ENCODE assay signal across 8 cellular contexts in genomic region chr7:107661865-107662379, GRCh38. TPM values are rescaled to one million over a fixed set of nuclear protein-coding genes. Genes with fewer than 3 reads are reported as not detected.
DNase-seq lines count a peak whose midpoint lies in the region; ATAC-seq and TF ChIP-seq lines count a peak whose summit lies in the region.

No MANE protein-coding gene starts in this region.

- no peak for TF ChIP-seq POLR2A in tibial nerve (IDR thresholded peaks at IDR 0.05)

- 16 to 47% methylated on average over 4 to 15 of the region's 20 CpGs for WGBS in tibial nerve, 2 donors

- TF ChIP-seq CTCF in kidney epithelial cell (IDR thresholded peaks at IDR 0.05; ENCODE audit: insufficient read depth, low read length, poor library complexity, severe bottlenecking) (no peak), tibial nerve (IDR thresholded peaks at IDR 0.05) (no peak)

- H3K4me1 Mint-ChIP-seq in activated T-cell treated with anti-CD3 and anti-CD28 coated beads, Interleukin-2, amount 50 U/mL, for 4 hours (ENCODE audit: low read depth), result peaks cover 30% of the 10 kb centered on the region
- peaks cover 37% of the 10 kb centered on the region for H3K4me1 Mint-ChIP-seq in activated T-helper 2 cell treated with anti-CD3 and anti-CD28 coated beads, Interferon-gamma antibody, Interleukin-2, Interleukin-4, amounts not matched to agents 10 μg/mL and 5 μg/mL and 100 μg/mL, durations not matched to agents 14 hours and 24 hours and 36 hours (ENCODE audit: low read depth)

- no peak for ATAC-seq in activated T-cell treated with anti-CD3 and anti-CD28 coated beads, Interleukin-2, amount 50 U/mL, for 4 hours

- H3K4me1 ChIP-seq in tibial nerve, result peaks cover 0 to 19% (median 14%) of the 10 kb centered on the region in 4 donors

- H3K36me3 Mint-ChIP-seq in activated T-cell treated with anti-CD3 and anti-CD28 coated beads, Interleukin-2, amount 50 U/mL, for 4 hours (ENCODE audit: insufficient read depth), result no peaks in the 10 kb centered on the region
- no peaks in the 10 kb centered on the region for H3K36me3 Mint-ChIP-seq in activated T-helper 2 cell treated with anti-CD3 and anti-CD28 coated beads, Interferon-gamma antibody, Interleukin-2, Interleukin-4, amounts not matched to agents 10 μg/mL and 5 μg/mL and 100 μg/mL, durations not matched to agents 14 hours and 24 hours and 36 hours (ENCODE audit: low read depth)

- H3K27me3 ChIP-seq in kidney epithelial cell (ENCODE audit: control insufficient read depth, insufficient read depth, low read length) (peaks cover 24% of the 10 kb centered on the region), tibial nerve (peaks cover 3 to 29% of the 10 kb centered on the region in 2 donors)

- intact Hi-C loops in activated T-helper 2 cell treated with anti-CD3 and anti-CD28 coated beads, Interferon-gamma antibody, Interleukin-2, Interleukin-4, amounts not matched to agents 10 μg/mL and 5 μg/mL and 100 μg/mL, durations not matched to agents 14 hours and 24 hours and 36 hours (cut with micrococcal nuclease), result loop anchor here (5.0 to 10.0 kb wide), 3 partner anchors 200 to 1857 kb away; no protein-coding TSS in a partner anchor

- H3K4me3 ChIP-seq in kidney epithelial cell (ENCODE audit: low read depth, low read length) (peak overlapping the region; percentile 42), tibial nerve (peak overlapping the region; percentile 21 to 53 (median 42))

- TF ChIP-seq EP300 in tibial nerve (IDR thresholded peaks at IDR 0.05), result no peak

- DNase-seq in activated T-cell treated with anti-CD3 and anti-CD28 coated beads, Interleukin-2, amount 50 U/mL, for 4 hours, result no peak
- no peak for DNase-seq in activated T-cell treated with anti-CD3 and anti-CD28 coated beads, Interleukin-2, amount 50 U/mL, for 48 hours
- no peak for DNase-seq in activated T-helper 2 cell treated with anti-CD3 and anti-CD28 coated beads, Interferon-gamma antibody, Interleukin-2, Interleukin-4, amounts not matched to agents 10 μg/mL and 5 μg/mL and 100 μg/mL, durations not matched to agents 14 hours and 24 hours and 36 hours (ENCODE audit: low spot score)
- DNase-seq in kidney epithelial cell (ENCODE audit: low read depth), result no peak
- no peak for DNase-seq in tibial nerve (ENCODE audit: low spot score in 2 of 2)
- no peak for DNase-seq in dedifferentiated amniotic fluid mesenchymal stem cell (ENCODE audit: extremely low spot score)
- DNase-seq in middle frontal gyrus (ENCODE audit: extremely low spot score, low spot score), result no peak
- DNase-seq in NCI-H146 treated with DMSO at 0.1 percent for 48 hours (lab: John Stamatoyannopoulos, UW; ENCODE audit: unreplicated experiment), result no peak

- no peaks in the 10 kb centered on the region for H3K9me3 ChIP-seq in tibial nerve

- H3K27me3 Mint-ChIP-seq in activated T-cell treated with anti-CD3 and anti-CD28 coated beads, Interleukin-2, amount 50 U/mL, for 4 hours (ENCODE audit: low read depth), result peaks cover 29% of the 10 kb centered on the region
- no peaks in the 10 kb centered on the region for H3K27me3 Mint-ChIP-seq in activated T-helper 2 cell treated with anti-CD3 and anti-CD28 coated beads, Interferon-gamma antibody, Interleukin-2, Interleukin-4, amounts not matched to agents 10 μg/mL and 5 μg/mL and 100 μg/mL, durations not matched to agents 14 hours and 24 hours and 36 hours (ENCODE audit: low read depth)

- no peaks in the 10 kb centered on the region for H3K36me3 ChIP-seq in kidney epithelial cell (ENCODE audit: control insufficient read depth, insufficient read depth, low read length)
- H3K36me3 ChIP-seq in tibial nerve, result no peaks in the 10 kb centered on the region

- H3K27ac Mint-ChIP-seq in activated T-helper 2 cell treated with anti-CD3 and anti-CD28 coated beads, Interferon-gamma antibody, Interleukin-2, Interleukin-4, amounts not matched to agents 10 μg/mL and 5 μg/mL and 100 μg/mL, durations not matched to agents 14 hours and 24 hours and 36 hours, result no peak overlapping the region

- H3K27ac ChIP-seq in tibial nerve, result no peak overlapping the region

- H3K9me3 Mint-ChIP-seq in activated T-cell treated with anti-CD3 and anti-CD28 coated beads, Interleukin-2, amount 50 U/mL, for 4 hours, result no peaks in the 10 kb centered on the region
- no peaks in the 10 kb centered on the region for H3K9me3 Mint-ChIP-seq in activated T-helper 2 cell treated with anti-CD3 and anti-CD28 coated beads, Interferon-gamma antibody, Interleukin-2, Interleukin-4, amounts not matched to agents 10 μg/mL and 5 μg/mL and 100 μg/mL, durations not matched to agents 14 hours and 24 hours and 36 hours

- H3K4me3 Mint-ChIP-seq in activated T-cell treated with anti-CD3 and anti-CD28 coated beads, Interleukin-2, amount 50 U/mL, for 4 hours, result peak overlapping the region; percentile 78
- H3K4me3 Mint-ChIP-seq in activated T-helper 2 cell treated with anti-CD3 and anti-CD28 coated beads, Interferon-gamma antibody, Interleukin-2, Interleukin-4, amounts not matched to agents 10 μg/mL and 5 μg/mL and 100 μg/mL, durations not matched to agents 14 hours and 24 hours and 36 hours (ENCODE audit: low read depth), result peak overlapping the region; percentile 94

RNA-seq across cellular contexts. Expression of gene SLC26A4, which starts 1.3 kb away (rescaled TPM):
- total RNA-seq in activated T-cell treated with anti-CD3 and anti-CD28 coated beads, Interleukin-2, amount 50 U/mL, for 4 hours, result 1 to 10 TPM in 1 of 3 donors, under 1 TPM in 2; 0.68 to 2.0 (median 0.71) TPM
- total RNA-seq in activated T-helper 2 cell treated with anti-CD3 and anti-CD28 coated beads, Interferon-gamma antibody, Interleukin-2, Interleukin-4, amounts not matched to agents 10 μg/mL and 5 μg/mL and 100 μg/mL, durations not matched to agents 14 hours and 24 hours and 36 hours, result 3.6 and 3.9 TPM in 2 replicates
- total RNA-seq in kidney epithelial cell, result 0.14 and 0.25 TPM in 2 replicates
- under 1 TPM; 0.39 to 0.66 (median 0.51) TPM for total RNA-seq in tibial nerve
